14 cellular contexts compared by ENCODE assay signal in the genomic region with DNA sequence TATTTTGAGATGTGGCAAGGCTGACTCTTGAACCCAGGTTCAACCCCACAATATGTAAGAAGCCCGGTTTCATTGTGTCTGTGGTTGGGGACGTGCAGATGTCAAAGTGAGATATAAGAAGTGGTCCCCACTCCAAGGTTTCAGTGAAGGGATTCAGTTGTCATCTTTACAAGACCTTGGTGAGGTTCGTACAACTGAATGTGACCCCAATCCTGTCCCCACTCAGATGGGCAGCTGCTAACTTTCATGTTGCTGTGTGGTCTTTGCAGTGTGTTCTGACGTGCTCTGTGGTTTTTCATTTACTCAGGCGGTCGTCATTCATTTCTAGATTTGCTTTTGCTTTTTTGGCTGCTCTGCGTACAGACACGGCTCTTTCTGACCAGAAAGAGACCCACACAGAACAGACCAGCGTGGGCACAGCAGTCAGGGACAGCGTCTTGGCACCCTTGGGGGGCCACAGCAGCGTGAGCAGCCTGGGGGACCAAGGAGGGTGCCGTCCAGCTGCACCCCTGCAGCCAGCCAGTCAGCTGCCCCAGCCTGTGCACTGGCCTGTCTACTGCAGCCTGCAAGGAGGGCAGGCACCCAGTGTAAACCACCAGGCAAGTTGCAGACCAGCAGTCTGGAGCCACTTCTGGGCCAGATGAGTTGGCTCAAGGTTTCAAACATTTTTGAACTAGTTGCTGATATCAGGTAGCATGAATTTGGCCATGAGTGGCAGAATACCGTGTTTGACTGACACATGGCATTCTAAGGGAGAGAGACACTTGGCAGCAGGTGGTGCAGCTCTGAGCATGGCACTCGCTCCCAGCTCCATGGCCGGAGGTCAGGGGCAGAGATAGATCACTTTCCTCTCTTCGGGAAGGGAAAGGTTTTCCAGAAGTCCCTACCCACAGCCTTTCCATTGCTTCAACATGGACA. TPM values are rescaled to one million over a fixed set of nuclear protein-coding genes. Genes with fewer than 3 reads are reported as not detected.
DNase-seq lines count a peak whose midpoint lies in the region; ATAC-seq and TF ChIP-seq lines count a peak whose summit lies in the region.
"Had no signal": no experiment of that assay in that cellular context is flagged by ENCODE, and none has a peak within 500 bp of the region (broad histone marks: within the 10 kb centered on the region; RNA-seq: fewer than 3 reads in every experiment).

No MANE protein-coding gene starts in this region.

- peaks cover 0 to 32% of the 10 kb centered on the region in 2 donors for H3K4me1 ChIP-seq in right atrium auricular region
- peaks cover 0 to 24% (median 10%) of the 10 kb centered on the region in 4 donors for H3K4me1 ChIP-seq in Peyer's patch
- no peaks in the 10 kb centered on the region for H3K4me1 ChIP-seq in transverse colon
- H3K4me1 ChIP-seq: ascending aorta, testis had no signal

- TF ChIP-seq EP300 in transverse colon (IDR thresholded peaks at IDR 0.05; ENCODE audit: low read depth): no peak

- H3K36me3 ChIP-seq in right atrium auricular region: no peaks in the 10 kb centered on the region
- H3K36me3 ChIP-seq in Peyer's patch: no peaks in the 10 kb centered on the region
- H3K36me3 ChIP-seq in transverse colon: no peaks in the 10 kb centered on the region
- H3K36me3 ChIP-seq: ascending aorta had no signal

- intact Hi-C loops in Right ventricle myocardium inferior (cut with DNase I): no loop called here
- intact Hi-C loops in transverse colon (cut with DNase I; ENCODE audit: low total_unique reads): no loop called here
- intact Hi-C loops in activated CD4-positive, alpha-beta T cell treated with anti-CD3 and anti-CD28 coated beads, Interleukin-2, amount 10 ng/mL, durations not matched to agents 24 days and 14 days (cut with micrococcal nuclease): no loop called here

- no peak overlapping the region for H3K27ac ChIP-seq in right atrium auricular region
- peak overlapping the region in 3 of 4 donors; percentile 12 to 75 (median 31) for H3K27ac ChIP-seq in Peyer's patch
- H3K27ac ChIP-seq in transverse colon: peak overlapping the region in 2 of 4 donors; percentile 2 to 44
- H3K27ac ChIP-seq: A549, ascending aorta, testis had no signal

- in situ Hi-C loops in transverse colon (cut with MboI; ENCODE audit: low pct_ligation_motif_present in 1 of 4, low pct_unique_long_range_greater_than_20kb in 1 of 4, low sequenced_read_pairs in 3 of 4): no loop called here

- H3K4me1 Mint-ChIP-seq in activated CD4-positive, alpha-beta T cell treated with anti-CD3 and anti-CD28 coated beads, Interleukin-2, amount 10 ng/mL, durations not matched to agents 24 days and 14 days: peaks cover 37% of the 10 kb centered on the region

- no peak overlapping the region for H3K4me3 ChIP-seq in right atrium auricular region
- H3K4me3 ChIP-seq in Peyer's patch: no peak overlapping the region
- H3K4me3 ChIP-seq in transverse colon: no peak overlapping the region
- H3K4me3 ChIP-seq: A549, ascending aorta, testis had no signal

- TF ChIP-seq CTCF in right atrium auricular region (IDR thresholded peaks at IDR 0.05) (no peak), Peyer's patch (IDR thresholded peaks at IDR 0.05) (no peak), transverse colon (IDR thresholded peaks at IDR 0.05) (no peak)

- no peak overlapping the region for H3K27ac Mint-ChIP-seq in activated CD4-positive, alpha-beta T cell treated with anti-CD3 and anti-CD28 coated beads, Interleukin-2, amount 10 ng/mL, durations not matched to agents 24 days and 14 days
- H3K27ac Mint-ChIP-seq: activated CD4-positive, alpha-beta T cell treated with anti-CD3 and anti-CD28 coated beads for 36 hours had no signal

- 66 to 71% methylated on average over 15 to 16 of the region's 16 CpGs for WGBS in transverse colon (ENCODE audit: low coverage in 1 of 2), 2 donors

- H3K4me3 Mint-ChIP-seq in activated CD4-positive, alpha-beta T cell treated with anti-CD3 and anti-CD28 coated beads, Interleukin-2, amount 10 ng/mL, durations not matched to agents 24 days and 14 days: no peak overlapping the region
- H3K4me3 Mint-ChIP-seq: activated CD4-positive, alpha-beta T cell treated with anti-CD3 and anti-CD28 coated beads for 36 hours had no signal

- no peaks in the 10 kb centered on the region for H3K36me3 Mint-ChIP-seq in activated CD4-positive, alpha-beta T cell treated with anti-CD3 and anti-CD28 coated beads, Interleukin-2, amount 10 ng/mL, durations not matched to agents 24 days and 14 days (ENCODE audit: low read depth)

- H3K27me3 ChIP-seq in right atrium auricular region (no peaks in the 10 kb centered on the region), Peyer's patch (no peaks in the 10 kb centered on the region), transverse colon (no peaks in the 10 kb centered on the region)
- H3K27me3 ChIP-seq: ascending aorta, testis had no signal

- H3K27me3 Mint-ChIP-seq in activated CD4-positive, alpha-beta T cell treated with anti-CD3 and anti-CD28 coated beads, Interleukin-2, amount 10 ng/mL, durations not matched to agents 24 days and 14 days: no peaks in the 10 kb centered on the region
- H3K27me3 Mint-ChIP-seq: activated CD4-positive, alpha-beta T cell treated with anti-CD3 and anti-CD28 coated beads for 36 hours had no signal

- TF ChIP-seq POLR2A in Peyer's patch (IDR thresholded peaks at IDR 0.05) (no peak), transverse colon (IDR thresholded peaks at IDR 0.05) (no peak)

- no peaks in the 10 kb centered on the region for H3K9me3 Mint-ChIP-seq in activated CD4-positive, alpha-beta T cell treated with anti-CD3 and anti-CD28 coated beads, Interleukin-2, amount 10 ng/mL, durations not matched to agents 24 days and 14 days

- H3K9me3 ChIP-seq in right atrium auricular region (no peaks in the 10 kb centered on the region), Peyer's patch (no peaks in the 10 kb centered on the region), transverse colon (no peaks in the 10 kb centered on the region)
- H3K9me3 ChIP-seq: A549, ascending aorta, testis had no signal

- DNase-seq in Right ventricle myocardium inferior (ENCODE audit: missing footprints) (peak; percentile 53), right atrium auricular region (ENCODE audit: low spot score) (no peak), Peyer's patch (peak in 1 of 3 donors; percentile 47), transverse colon (peak; percentile 53), NOMO-1 treated with dmso at 0.1 percent for 144 hours (lab: John Stamatoyannopoulos, UW; ENCODE audit: unreplicated experiment) (no peak), NCI-H2227 treated with DMSO at 0.1 percent for 48 hours (lab: John Stamatoyannopoulos, UW) (no peak)
- DNase-seq in activated CD4-positive, alpha-beta T cell treated with anti-CD3 and anti-CD28 coated beads, Interleukin-2, amount 10 ng/mL, durations not matched to agents 24 days and 14 days: no peak
- DNase-seq: activated CD4-positive, alpha-beta T cell treated with anti-CD3 and anti-CD28 coated beads for 36 hours; Kasumi-1; mesendoderm; testis had no signal

- ATAC-seq in Right ventricle myocardium inferior (no peak), HG02852 (IDR thresholded peaks at IDR 0.05; ENCODE audit: unreplicated experiment) (peak; percentile 56)
- ATAC-seq: A549; activated CD4-positive, alpha-beta T cell treated with anti-CD3 and anti-CD28 coated beads for 36 hours had no signal

RNA-seq across cellular contexts. Expression of a gene that starts 49.4 kb away (rescaled TPM):
- total RNA-seq in Right ventricle myocardium inferior (0.68 TPM), right atrium auricular region (1 to 10 TPM in 1 of 2 donors, under 1 TPM in 1; 0.15 to 1.1 TPM), Peyer's patch (10 to 100 TPM in 1 of 4 donors, 1 to 10 TPM in 2, under 1 TPM in 1; 0.47 to 57.8 (median 6.9) TPM), transverse colon (10 to 100 TPM in 1 of 4 donors, 1 to 10 TPM in 2, under 1 TPM in 1; 0.40 to 18.4 (median 4.3) TPM)
- total RNA-seq in activated CD4-positive, alpha-beta T cell treated with anti-CD3 and anti-CD28 coated beads, Interleukin-2, amount 10 ng/mL, durations not matched to agents 24 days and 14 days: 831 and 846 TPM in 2 replicates

RNA-seq across cellular contexts. Expression of a gene that starts 49.9 kb away (rescaled TPM):
- total RNA-seq in Right ventricle myocardium inferior (50.0 TPM), right atrium auricular region (10 to 100 TPM; 45.1 to 54.1 TPM), Peyer's patch (10 to 100 TPM; 34.7 to 75.9 (median 48.5) TPM), transverse colon (100 to 1,000 TPM in 1 of 4 donors, 10 to 100 TPM in 3; 35.4 to 213 (median 49.5) TPM)
- 22.5 and 24.0 TPM in 2 replicates for total RNA-seq in activated CD4-positive, alpha-beta T cell treated with anti-CD3 and anti-CD28 coated beads, Interleukin-2, amount 10 ng/mL, durations not matched to agents 24 days and 14 days

Comparison
In these comparisons a context has a peak if more than half of its experiments do, and no peak if none do; other contexts are left out.
1. DNase-seq: peak in Right ventricle myocardium inferior (single experiment) and transverse colon (single experiment); none in right atrium auricular region (single experiment), NOMO-1 treated with dmso at 0.1 percent for 144 hours (single experiment), NCI-H2227 treated with DMSO at 0.1 percent for 48 hours (single experiment) and activated CD4-positive, alpha-beta T cell treated with anti-CD3 and anti-CD28 coated beads, Interleukin-2, amount 10 ng/mL, durations not matched to agents 24 days and 14 days (single experiment).
2. H3K27ac ChIP-seq: peak in Peyer's patch (3 of 4); none in right atrium auricular region (0 of 2).
3. RNA of a gene that starts 49.4 kb away (total RNA-seq): 831 to 846 TPM in activated CD4-positive, alpha-beta T cell treated with anti-CD3 and anti-CD28 coated beads, Interleukin-2, amount 10 ng/mL, durations not matched to agents 24 days and 14 days; 0.47 to 57.8 TPM in Peyer's patch, 0.40 to 18.4 TPM in transverse colon, 0.15 to 1.1 TPM in right atrium auricular region and 0.68 TPM in Right ventricle myocardium inferior (single experiment); every median in the first group is over 10 times any median in the second.